In genomic region chr20:44911264-44911921, GRCh38 we compare ENCODE assay signal across 9 cellular contexts. TPM values are rescaled to one million over a fixed set of nuclear protein-coding genes. Genes with fewer than 3 reads are reported as not detected.
A peak's percentile ranks its signal among the peaks of the same experiment; 100 is the strongest.
DNase-seq lines count a peak whose midpoint lies in the region; ATAC-seq, FAIRE-seq and TF ChIP-seq lines count a peak whose summit lies in the region.
"Had no signal": no experiment of that assay in that cellular context is flagged by ENCODE, and none has a peak within 500 bp of the region (broad histone marks: within the 10 kb centered on the region; RNA-seq: fewer than 3 reads in every experiment).

No MANE protein-coding gene starts in this region.

- DNase-seq in AG08395 (ENCODE audit: low spot score) (peak; percentile 22), GM18507 (ENCODE audit: extremely low spot score, insufficient read length, low read depth) (peak; percentile 38), hepatic stellate cell (ENCODE audit: low spot score) (peak; percentile 31), small intestine (no peak), GF-D8 (lab: John Stamatoyannopoulos, UW) (no peak)
- peak; percentile 57 to 62 for DNase-seq in activated T-cell treated with anti-CD3 and anti-CD28 coated beads, Interleukin-2, amount 50 U/mL, for 72 hours
- peak; percentile 37 to 45 for DNase-seq in stimulated activated CD4-positive, alpha-beta T cell treated with anti-CD3 and anti-CD28 coated beads, Interleukin-4, amount 100 ng/mL, for 48 hours (ENCODE audit: low read depth in 2 of 2)

- no peak overlapping the region for H3K9ac ChIP-seq in OCI-LY3 (ENCODE audit: low read length)

- WGBS in small intestine, 3 donors = 70 to 76% (median 74%) methylated on average over 21 of the region's 21 CpGs

- H3K27ac ChIP-seq in OCI-LY3 (ENCODE audit: low read length) (no peak overlapping the region), small intestine (ENCODE audit: low read depth in 1 of 2, low read length in 1 of 2) (no peak overlapping the region)
- H3K27ac ChIP-seq: skin epidermis had no signal

- no peaks in the 10 kb centered on the region for H3K27me3 Mint-ChIP-seq in activated T-cell treated with anti-CD3 and anti-CD28 coated beads, Interleukin-2, amount 50 U/mL, for 72 hours (ENCODE audit: low read depth)

- peak overlapping the region; percentile 94 for H3K4me2 ChIP-seq in OCI-LY3 (ENCODE audit: low read length)

- H3K4me1 Mint-ChIP-seq in activated T-cell treated with anti-CD3 and anti-CD28 coated beads, Interleukin-2, amount 50 U/mL, for 72 hours (ENCODE audit: low read depth) = peaks cover 50% of the 10 kb centered on the region

- peaks cover 7% of the 10 kb centered on the region; the same call in 1 of the 2 replicates for H3K79me2 ChIP-seq in OCI-LY3 (ENCODE audit: low read length)

- TF ChIP-seq CTCF in OCI-LY3 (IDR thresholded peaks at IDR 0.05; ENCODE audit: low read depth, low read length) = peak; percentile 85

- H3K4me1 ChIP-seq in OCI-LY3 (ENCODE audit: low read length) (peaks cover 13% of the 10 kb centered on the region; the same call in 1 of the 2 replicates), small intestine (ENCODE audit: control insufficient read depth in 2 of 2, insufficient read depth in 1 of 2, low read depth in 1 of 2, low read length in 1 of 2) (peaks cover 3% of the 10 kb centered on the region in 2 donors)

- H3K36me3 ChIP-seq in OCI-LY3 (replicated peaks; ENCODE audit: low read depth, low read length) = peaks cover 34% of the 10 kb centered on the region
- H3K36me3 ChIP-seq in small intestine (ENCODE audit: control insufficient read depth in 2 of 2, insufficient read depth in 2 of 2, low read length in 2 of 2) = peaks cover 5 to 6% of the 10 kb centered on the region in 2 donors

- H4K20me1 ChIP-seq in OCI-LY3 (ENCODE audit: insufficient read depth, low read length) = no peaks in the 10 kb centered on the region; the same call in 1 of the 2 replicates

- H3K9me3 ChIP-seq in OCI-LY3 (ENCODE audit: insufficient read depth, low read length) (no peaks in the 10 kb centered on the region), small intestine (ENCODE audit: control insufficient read depth, low read depth) (no peaks in the 10 kb centered on the region)

- ATAC-seq in activated T-cell treated with anti-CD3 and anti-CD28 coated beads, Interleukin-2, amount 50 U/mL, for 72 hours (replicated peaks in 1 of 2) = no peak

- H3K4me3 ChIP-seq in OCI-LY3 (ENCODE audit: low read length) (peak overlapping the region; percentile 49), small intestine (ENCODE audit: low read depth in 1 of 2, low read length in 2 of 2) (no peak overlapping the region)

- no peak overlapping the region for H2AFZ ChIP-seq in OCI-LY3 (ENCODE audit: low read depth, low read length)

- FAIRE-seq in GM18507 (lab: Jason Lieb, UNC) = peak; percentile 9
- FAIRE-seq in small intestine (lab: Jason Lieb, UNC) = no peak

- H3K9me3 Mint-ChIP-seq in activated T-cell treated with anti-CD3 and anti-CD28 coated beads, Interleukin-2, amount 50 U/mL, for 72 hours = no peaks in the 10 kb centered on the region

- peak overlapping the region; percentile 64 to 73 for H3K4me3 Mint-ChIP-seq in activated T-cell treated with anti-CD3 and anti-CD28 coated beads, Interleukin-2, amount 50 U/mL, for 72 hours

- H3K27ac Mint-ChIP-seq in activated T-cell treated with anti-CD3 and anti-CD28 coated beads, Interleukin-2, amount 50 U/mL, for 72 hours = peak overlapping the region; percentile 22

- no peaks in the 10 kb centered on the region for H3K27me3 ChIP-seq in OCI-LY3 (ENCODE audit: low read depth, low read length)
- H3K27me3 ChIP-seq in small intestine (ENCODE audit: control insufficient read depth in 2 of 2, insufficient read depth in 2 of 2, low read length in 2 of 2) = no peaks in the 10 kb centered on the region

- H3K36me3 Mint-ChIP-seq in activated T-cell treated with anti-CD3 and anti-CD28 coated beads, Interleukin-2, amount 50 U/mL, for 72 hours (ENCODE audit: insufficient read depth in 2 of 2) = peaks cover 9 to 24% of the 10 kb centered on the region in 2 donors

RNA-seq across cellular contexts. Expression of gene PABPC1L, which starts 1.5 kb away (rescaled TPM):
- 100 to 1,000 TPM; 138 to 162 TPM for total RNA-seq in activated T-cell treated with anti-CD3 and anti-CD28 coated beads, Interleukin-2, amount 50 U/mL, for 72 hours
- polyA plus RNA-seq in small intestine = 10 to 100 TPM in 1 of 3 donors, 1 to 10 TPM in 2; 7.0 to 10.7 (median 8.5) TPM

RNA-seq across cellular contexts. Expression of gene YWHAB, which starts 25.9 kb away (rescaled TPM):
- 100 to 1,000 TPM; 196 to 198 TPM for total RNA-seq in activated T-cell treated with anti-CD3 and anti-CD28 coated beads, Interleukin-2, amount 50 U/mL, for 72 hours
- 100 to 1,000 TPM; 125 to 157 (median 133) TPM for polyA plus RNA-seq in small intestine

RNA-seq across cellular contexts. Expression of gene TOMM34, which starts 48.8 kb away (rescaled TPM):
- total RNA-seq in activated T-cell treated with anti-CD3 and anti-CD28 coated beads, Interleukin-2, amount 50 U/mL, for 72 hours = 10 to 100 TPM; 43.5 to 46.8 TPM
- 10 to 100 TPM in 2 of 3 donors, 1 to 10 TPM in 1; 9.6 to 34.1 (median 13.5) TPM for polyA plus RNA-seq in small intestine

RNA-seq across cellular contexts. Expression of gene STK4, which starts 54.9 kb away (rescaled TPM):
- 100 to 1,000 TPM; 161 to 162 TPM for total RNA-seq in activated T-cell treated with anti-CD3 and anti-CD28 coated beads, Interleukin-2, amount 50 U/mL, for 72 hours
- 1 to 10 TPM; 6.9 to 9.7 (median 8.1) TPM for polyA plus RNA-seq in small intestine

Comparison
In these comparisons a context has a peak if more than half of its experiments do, and no peak if none do; other contexts are left out.
1. DNase-seq: peak in AG08395 (single experiment), GM18507 (single experiment), activated T-cell treated with anti-CD3 and anti-CD28 coated beads, Interleukin-2, amount 50 U/mL, for 72 hours (2 of 2), hepatic stellate cell (single experiment) and stimulated activated CD4-positive, alpha-beta T cell treated with anti-CD3 and anti-CD28 coated beads, Interleukin-4, amount 100 ng/mL, for 48 hours (2 of 2); none in small intestine (single experiment) and GF-D8 (single experiment).